In genomic region chr18:21763846-21764646, GRCh38 we compare ENCODE assay signal across 1 cellular context.
TF ChIP-seq lines count a peak whose summit lies in the region.

No MANE protein-coding gene starts in this region.

TF ChIP-seq in GM12878, 131 proteins besides CTCF, POLR2A, EP300 and RAD21:
- TF ChIP-seq POLR2AphosphoS5 (IDR thresholded peaks at IDR 0.05; ENCODE audit: low read length): no peak
- TF ChIP-seq MEF2A (IDR thresholded peaks at IDR 0.05; ENCODE audit: insufficient read depth, low read depth, low read length): 0 out of 2 replicates have a peak, but pooled peaks have one; percentile 5
- TF ChIP-seq ETV6 (conservative IDR thresholded peaks at IDR 0.05 in 1 of 2, IDR thresholded peaks at IDR 0.05 in 1 of 2; ENCODE audit: borderline replicate concordance in 1 of 2, low read depth in 1 of 2): no peak
- peak; percentile 27; the same call in 1 of the 2 replicates for TF ChIP-seq JUNB (IDR thresholded peaks at IDR 0.05)
- TF ChIP-seq ASH2L (IDR thresholded peaks at IDR 0.05; ENCODE audit: borderline replicate concordance, low read depth): no peak
- no peak for TF ChIP-seq ZNF24 (IDR thresholded peaks at IDR 0.05)
- no peak for TF ChIP-seq RB1 (IDR thresholded peaks at IDR 0.05; ENCODE audit: borderline replicate concordance)
- peak; percentile 45; the same call in 1 of the 2 replicates for TF ChIP-seq EED (IDR thresholded peaks at IDR 0.05; ENCODE audit: low read depth)
- TF ChIP-seq SP1 (IDR thresholded peaks at IDR 0.05; ENCODE audit: low read depth, low read length): no peak
- no peak for TF ChIP-seq MTA2 (IDR thresholded peaks at IDR 0.05; ENCODE audit: low read depth)
